ENCODE assay signal across 18 cellular contexts in genomic region chr13:43546260-43546659, GRCh38.
DNase-seq lines count a peak whose midpoint lies in the region; ATAC-seq and TF ChIP-seq lines count a peak whose summit lies in the region.
"Had no signal": no experiment of that assay in that cellular context is flagged by ENCODE, and none has a peak within 500 bp of the region (broad histone marks: within the 10 kb centered on the region; RNA-seq: fewer than 3 reads in every experiment).

No MANE protein-coding gene starts in this region.

- H3K4me2 ChIP-seq in DND-41 (ENCODE audit: insufficient read depth, low read length) (no peak overlapping the region), neural progenitor cell (peak overlapping the region; percentile 49)

- H3K36me3 Mint-ChIP-seq in neural progenitor cell, result no peaks in the 10 kb centered on the region

- H3K4me3 ChIP-seq in DND-41 (ENCODE audit: low read depth in 1 of 2, low read length in 2 of 2) (no peak overlapping the region), fibroblast of mammary gland (ENCODE audit: control insufficient read depth, low read depth, low read length) (no peak overlapping the region), neural progenitor cell (no peak overlapping the region)
- H3K4me3 ChIP-seq: colonic mucosa, lower lobe of right lung, upper lobe of left lung had no signal

- H3K9me3 ChIP-seq in DND-41 (ENCODE audit: insufficient read depth, low read length, severe bottlenecking) (no peaks in the 10 kb centered on the region), neural progenitor cell (ENCODE audit: low read depth) (no peaks in the 10 kb centered on the region)
- H3K9me3 ChIP-seq: colonic mucosa, lower lobe of right lung, upper lobe of left lung had no signal

- H3K79me2 ChIP-seq in DND-41 (ENCODE audit: insufficient read depth, low read length) (no peaks in the 10 kb centered on the region), neural progenitor cell (ENCODE audit: low read depth) (no peaks in the 10 kb centered on the region)

- no peak overlapping the region for H2AFZ ChIP-seq in DND-41 (ENCODE audit: low read depth, low read length)
- H2AFZ ChIP-seq in neural progenitor cell (replicated peaks), result no peak overlapping the region

- H3K36me3 ChIP-seq in DND-41 (ENCODE audit: insufficient read depth, low read length) (no peaks in the 10 kb centered on the region), neural progenitor cell (no peaks in the 10 kb centered on the region)
- H3K36me3 ChIP-seq: colonic mucosa, lower lobe of right lung, upper lobe of left lung had no signal

- H3K27ac ChIP-seq in DND-41 (ENCODE audit: low read length) (no peak overlapping the region), neural progenitor cell (no peak overlapping the region)
- H3K27ac ChIP-seq: colonic mucosa, lower lobe of right lung, upper lobe of left lung had no signal

- H3K27ac Mint-ChIP-seq in neural progenitor cell, result no peak overlapping the region
- H3K27ac Mint-ChIP-seq: activated CD4-positive, alpha-beta T cell treated with anti-CD3 and anti-CD28 coated beads, Interleukin-2, amount 10 ng/mL, durations not matched to agents 24 days and 14 days; activated naive CD8-positive, alpha-beta T cell treated with anti-CD3 and anti-CD28 coated beads, Interleukin-2, amount 50 U/mL, for 24 hours; CD4-positive, alpha-beta T cell; nephron had no signal

- no peak overlapping the region for H3K4me3 Mint-ChIP-seq in neural progenitor cell
- H3K4me3 Mint-ChIP-seq: activated CD4-positive, alpha-beta T cell treated with anti-CD3 and anti-CD28 coated beads, Interleukin-2, amount 10 ng/mL, durations not matched to agents 24 days and 14 days; activated naive CD8-positive, alpha-beta T cell treated with anti-CD3 and anti-CD28 coated beads, Interleukin-2, amount 50 U/mL, for 24 hours; activated T-cell treated with anti-CD3 and anti-CD28 coated beads, Interleukin-2, amount 50 U/mL, for 4 hours; CD4-positive, alpha-beta T cell; nephron had no signal

- no peaks in the 10 kb centered on the region for H4K20me1 ChIP-seq in DND-41 (ENCODE audit: insufficient read depth, low read length)
- H4K20me1 ChIP-seq in neural progenitor cell (ENCODE audit: low read depth), result no peaks in the 10 kb centered on the region

- H3F3A ChIP-seq in neural progenitor cell (ENCODE audit: low read depth), result no peaks in the 10 kb centered on the region

- H3K4me1 ChIP-seq in DND-41 (ENCODE audit: insufficient read depth, low read length) (no peaks in the 10 kb centered on the region), neural progenitor cell (peaks cover 21% of the 10 kb centered on the region)
- H3K4me1 ChIP-seq: colonic mucosa, lower lobe of right lung, upper lobe of left lung had no signal

- peak; percentile 54; the same call in 2 of the 3 replicates for ATAC-seq in DND-41 (ENCODE audit: insufficient read depth, low read depth)
- no peak for ATAC-seq in GM19324 (IDR thresholded peaks at IDR 0.05; ENCODE audit: low FRiP score, unreplicated experiment)
- ATAC-seq: activated naive CD8-positive, alpha-beta T cell treated with anti-CD3 and anti-CD28 coated beads, Interleukin-2, amount 50 U/mL, for 24 hours; activated T-cell treated with anti-CD3 and anti-CD28 coated beads, Interleukin-2, amount 50 U/mL, for 4 hours had no signal

- TF ChIP-seq CTCF in DND-41 (IDR thresholded peaks at IDR 0.05; ENCODE audit: borderline replicate concordance, extremely low read depth, low read length, poor library complexity, severe bottlenecking) (no peak), fibroblast of mammary gland (conservative IDR thresholded peaks at IDR 0.05; ENCODE audit: control insufficient read depth, insufficient read depth, low read depth, low read length) (no peak), neural progenitor cell (IDR thresholded peaks at IDR 0.05) (no peak)

- no peaks in the 10 kb centered on the region for H3K27me3 Mint-ChIP-seq in neural progenitor cell (ENCODE audit: insufficient read depth, low read depth)

- H3K9ac ChIP-seq in DND-41 (ENCODE audit: low read depth, low read length), result no peak overlapping the region
- no peak overlapping the region for H3K9ac ChIP-seq in neural progenitor cell

- H3K27me3 ChIP-seq in DND-41 (ENCODE audit: insufficient read depth, low read length, poor library complexity), result peaks cover 7% of the 10 kb centered on the region
- no peaks in the 10 kb centered on the region for H3K27me3 ChIP-seq in neural progenitor cell
- H3K27me3 ChIP-seq: colonic mucosa, upper lobe of left lung had no signal

- H3K4me1 Mint-ChIP-seq in neural progenitor cell, result no peaks in the 10 kb centered on the region
- H3K4me1 Mint-ChIP-seq: activated naive CD8-positive, alpha-beta T cell treated with anti-CD3 and anti-CD28 coated beads, Interleukin-2, amount 50 U/mL, for 24 hours had no signal

- intact Hi-C loops in posterior vena cava (cut with DNase I), result no loop called here

- no peaks in the 10 kb centered on the region for H3K9me3 Mint-ChIP-seq in neural progenitor cell
- H3K9me3 Mint-ChIP-seq: activated CD4-positive, alpha-beta T cell treated with anti-CD3 and anti-CD28 coated beads, Interleukin-2, amount 10 ng/mL, durations not matched to agents 24 days and 14 days; activated naive CD8-positive, alpha-beta T cell treated with anti-CD3 and anti-CD28 coated beads, Interleukin-2, amount 50 U/mL, for 24 hours; activated T-cell treated with anti-CD3 and anti-CD28 coated beads, Interleukin-2, amount 50 U/mL, for 4 hours; CD4-positive, alpha-beta T cell; nephron had no signal

- DNase-seq in DND-41 (peak; percentile 5), NCI-H226 (peak; percentile 15), fibroblast of mammary gland (ENCODE audit: low read depth) (peak; percentile 46), neural progenitor cell (ENCODE audit: low spot score) (peak; percentile 5), posterior vena cava (ENCODE audit: low spot score) (no peak), HK-2 (ENCODE audit: unreplicated experiment) (no peak)
- no peak for DNase-seq in activated CD4-positive, alpha-beta T cell treated with anti-CD3 and anti-CD28 coated beads, Interleukin-2, amount 50 U/mL, for 1 hour
- DNase-seq: activated CD4-positive, alpha-beta T cell treated with anti-CD3 and anti-CD28 coated beads, Interleukin-2, amount 10 ng/mL, durations not matched to agents 24 days and 14 days; activated naive CD8-positive, alpha-beta T cell treated with anti-CD3 and anti-CD28 coated beads, Interleukin-2, amount 50 U/mL, for 24 hours; activated T-cell treated with anti-CD3 and anti-CD28 coated beads, Interleukin-2, amount 50 U/mL, for 4 hours; CD4-positive, alpha-beta T cell; colonic mucosa; lower lobe of right lung; NCI-H524 treated with DMSO at 0.1 percent for 48 hours; stimulated activated CD4-positive, alpha-beta T cell treated with anti-CD3 and anti-CD28 coated beads, Interleukin-4, amount 100 ng/mL, for 4 hours; upper lobe of left lung had no signal

Comparison
In these comparisons a context has a peak if more than half of its experiments do, and no peak if none do; other contexts are left out.
1. DNase-seq: peak in DND-41 (single experiment), NCI-H226 (single experiment), fibroblast of mammary gland (single experiment) and neural progenitor cell (single experiment); none in posterior vena cava (single experiment), HK-2 (single experiment) and activated CD4-positive, alpha-beta T cell treated with anti-CD3 and anti-CD28 coated beads, Interleukin-2, amount 50 U/mL, for 1 hour (single experiment).